ENCODE assay signal across 10 cellular contexts in the genomic region with DNA sequence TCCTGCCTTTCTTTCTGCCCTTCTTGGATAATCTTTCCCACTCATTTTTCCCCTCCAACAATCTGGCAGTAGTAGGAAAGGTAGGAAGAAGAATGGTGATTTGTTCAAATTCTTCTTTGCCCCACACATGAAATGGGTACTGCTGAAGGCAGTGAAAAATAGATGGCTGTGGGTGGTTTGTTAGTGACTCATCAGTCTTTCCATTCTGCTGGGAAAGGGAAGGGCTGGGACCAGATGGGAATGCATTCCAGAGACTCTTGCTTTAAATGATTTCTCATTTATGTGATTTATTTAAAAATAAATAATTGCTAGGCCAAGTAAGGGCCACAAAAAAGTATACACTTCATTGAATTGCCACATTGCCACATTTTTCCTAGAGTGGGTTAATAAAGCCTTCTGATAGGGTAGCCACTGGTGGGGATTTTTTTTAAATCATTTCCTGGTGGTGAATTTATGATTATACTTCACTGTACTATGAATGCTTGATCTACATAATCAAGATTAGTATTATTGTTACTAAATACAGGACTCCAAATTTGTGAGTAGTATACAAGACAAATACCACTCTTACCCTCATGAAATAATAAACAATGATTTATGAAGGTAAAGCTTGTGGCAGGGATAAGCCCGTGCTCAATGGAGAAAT.
A peak's percentile ranks its signal among the peaks of the same experiment; 100 is the strongest.
DNase-seq lines count a peak whose midpoint lies in the region; ATAC-seq and TF ChIP-seq lines count a peak whose summit lies in the region.
"Had no signal": no experiment of that assay in that cellular context is flagged by ENCODE, and none has a peak within 500 bp of the region (broad histone marks: within the 10 kb centered on the region; RNA-seq: fewer than 3 reads in every experiment).

No MANE protein-coding gene starts in this region.

- peak overlapping the region; percentile 77 for H3K27ac Mint-ChIP-seq in mesothelial cell of epicardium
- H3K27ac Mint-ChIP-seq in activated CD4-positive, alpha-beta memory T cell treated with anti-CD3 and anti-CD28 coated beads, Interleukin-2, amount 10 ng/mL, durations not matched to agents 7 days and 5 days: no peak overlapping the region
- H3K27ac Mint-ChIP-seq: stimulated activated effector memory CD8-positive, alpha-beta T cell treated with anti-CD3 and anti-CD28 coated beads, Interleukin-12 subunit alpha, Interleukin-12 subunit beta, amount 100 ng/mL, for 72 hours had no signal

- H3K36me3 Mint-ChIP-seq in mesothelial cell of epicardium: peaks cover 33% of the 10 kb centered on the region
- H3K36me3 Mint-ChIP-seq in activated CD4-positive, alpha-beta memory T cell treated with anti-CD3 and anti-CD28 coated beads, Interleukin-2, amount 10 ng/mL, durations not matched to agents 7 days and 5 days (ENCODE audit: low read depth): peaks cover 5% of the 10 kb centered on the region

- POLR2A ChIA-PET in activated CD4-positive, alpha-beta memory T cell treated with anti-CD3 and anti-CD28 coated beads, Interleukin-2, amount 10 ng/mL, durations not matched to agents 7 days and 5 days (lab: Charles Lee): no interaction called here

- peaks cover 61% of the 10 kb centered on the region for H3K79me2 ChIP-seq in ACC112 (ENCODE audit: control insufficient read depth, insufficient read depth, low read length, unreplicated experiment)

- H3K4me3 Mint-ChIP-seq in mesothelial cell of epicardium: no peak overlapping the region
- no peak overlapping the region for H3K4me3 Mint-ChIP-seq in activated CD4-positive, alpha-beta memory T cell treated with anti-CD3 and anti-CD28 coated beads, Interleukin-2, amount 10 ng/mL, durations not matched to agents 7 days and 5 days
- H3K4me3 Mint-ChIP-seq: stimulated activated effector memory CD8-positive, alpha-beta T cell treated with anti-CD3 and anti-CD28 coated beads, Interleukin-12 subunit alpha, Interleukin-12 subunit beta, amount 100 ng/mL, for 72 hours had no signal

- ATAC-seq in GM18498 (IDR thresholded peaks at IDR 0.05; ENCODE audit: unreplicated experiment): no peak
- ATAC-seq: stimulated activated effector memory CD8-positive, alpha-beta T cell treated with anti-CD3 and anti-CD28 coated beads, Interleukin-12 subunit alpha, Interleukin-12 subunit beta, amount 100 ng/mL, for 72 hours had no signal

- peaks cover 18% of the 10 kb centered on the region for H3K4me1 Mint-ChIP-seq in mesothelial cell of epicardium
- peaks cover 2% of the 10 kb centered on the region for H3K4me1 Mint-ChIP-seq in activated CD4-positive, alpha-beta memory T cell treated with anti-CD3 and anti-CD28 coated beads, Interleukin-2, amount 10 ng/mL, durations not matched to agents 7 days and 5 days

- peak overlapping the region; percentile 21; the same call in 1 of the 2 replicates for H3K4me3 ChIP-seq in ACC112 (ENCODE audit: low read depth, low read length)
- no peak overlapping the region for H3K4me3 ChIP-seq in MG63
- H3K4me3 ChIP-seq in dorsolateral prefrontal cortex: no peak overlapping the region

- H2AFZ ChIP-seq in ACC112 (ENCODE audit: low read length, unreplicated experiment): no peak overlapping the region

- H3K27me3 Mint-ChIP-seq in mesothelial cell of epicardium (ENCODE audit: low read depth): no peaks in the 10 kb centered on the region
- no peaks in the 10 kb centered on the region for H3K27me3 Mint-ChIP-seq in activated CD4-positive, alpha-beta memory T cell treated with anti-CD3 and anti-CD28 coated beads, Interleukin-2, amount 10 ng/mL, durations not matched to agents 7 days and 5 days

- TF ChIP-seq CTCF in dorsolateral prefrontal cortex (IDR thresholded peaks at IDR 0.05 in 54 of 56, conservative IDR thresholded peaks at IDR 0.05 in 2 of 56; ENCODE audit: low read depth in 1 of 56, partially characterized antibody in 56 of 56) (no peak), mesothelial cell of epicardium (IDR thresholded peaks at IDR 0.05; ENCODE audit: unreplicated experiment) (no peak)

- H3K4me1 ChIP-seq in ACC112 (ENCODE audit: control insufficient read depth, insufficient read depth, low read length, unreplicated experiment): peaks cover 29% of the 10 kb centered on the region

- peaks cover 12% of the 10 kb centered on the region for H3K9me3 ChIP-seq in MG63

- peak; percentile 65 for DNase-seq in MG63
- DNase-seq in dorsolateral prefrontal cortex: peak in 1 of 10 donors; percentile 36
- no peak for DNase-seq in mesothelial cell of epicardium (ENCODE audit: low spot score in 2 of 2, unreplicated experiment in 2 of 2)
- no peak for DNase-seq in activated CD4-positive, alpha-beta memory T cell treated with anti-CD3 and anti-CD28 coated beads, Interleukin-2, amount 10 ng/mL, durations not matched to agents 7 days and 5 days
- no peak for DNase-seq in activated CD4-positive, alpha-beta T cell treated with anti-CD3 and anti-CD28 coated beads for 1 hour
- no peak for DNase-seq in NCI-H2081 (lab: John Stamatoyannopoulos, UW)
- DNase-seq: DND-41 had no signal

- H3K36me3 ChIP-seq in ACC112 (ENCODE audit: insufficient read depth, low read length): peaks cover 17% of the 10 kb centered on the region; the same call in 1 of the 2 replicates
- no peaks in the 10 kb centered on the region; the same call in 1 of the 2 replicates for H3K36me3 ChIP-seq in MG63

- intact Hi-C loops in dorsolateral prefrontal cortex (cut with DNase I): no loop called here

- H3K27ac ChIP-seq in ACC112 (ENCODE audit: low read depth, low read length): peak overlapping the region; percentile 93
- H3K27ac ChIP-seq in dorsolateral prefrontal cortex: peak overlapping the region in 56 of 59 donors; percentile 3 to 85 (median 62)

- CTCF ChIA-PET in activated CD4-positive, alpha-beta memory T cell treated with anti-CD3 and anti-CD28 coated beads, Interleukin-2, amount 10 ng/mL, durations not matched to agents 7 days and 5 days (lab: Charles Lee): no interaction called here

- H3K27me3 ChIP-seq in ACC112 (ENCODE audit: insufficient read depth, low read length) (no peaks in the 10 kb centered on the region), MG63 (no peaks in the 10 kb centered on the region), dorsolateral prefrontal cortex (no peaks in the 10 kb centered on the region)

- peaks cover 32% of the 10 kb centered on the region for H3K9me3 Mint-ChIP-seq in mesothelial cell of epicardium
- H3K9me3 Mint-ChIP-seq in activated CD4-positive, alpha-beta memory T cell treated with anti-CD3 and anti-CD28 coated beads, Interleukin-2, amount 10 ng/mL, durations not matched to agents 7 days and 5 days: peaks cover 23% of the 10 kb centered on the region
